In the genomic region with DNA sequence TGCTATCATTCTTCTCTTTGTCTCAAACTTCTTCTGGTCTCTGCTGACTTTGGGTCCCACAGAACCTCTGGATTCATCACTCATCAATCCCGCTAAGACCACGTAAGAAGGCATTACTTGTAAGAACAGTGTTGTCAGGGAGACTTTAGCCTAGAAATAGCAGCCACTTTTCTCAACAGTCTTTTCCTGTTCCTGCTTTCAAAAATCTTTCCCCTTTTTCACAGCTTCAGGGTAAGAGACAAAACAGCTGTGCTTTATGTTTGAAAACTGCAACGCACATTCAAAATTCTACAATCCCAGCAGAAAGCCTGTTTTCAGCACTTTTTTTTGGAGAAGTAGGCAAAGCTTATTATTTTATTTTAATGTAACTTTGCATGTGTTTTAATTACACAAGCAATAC, we compare ENCODE assay signal across 16 cellular contexts. TPM values are rescaled to one million over a fixed set of nuclear protein-coding genes. Genes with fewer than 3 reads are reported as not detected.
DNase-seq lines count a peak whose midpoint lies in the region; ATAC-seq and TF ChIP-seq lines count a peak whose summit lies in the region.
"Had no signal": no experiment of that assay in that cellular context is flagged by ENCODE, and none has a peak within 500 bp of the region (broad histone marks: within the 10 kb centered on the region; RNA-seq: fewer than 3 reads in every experiment).

No MANE protein-coding gene starts in this region.

- no peak for ATAC-seq in left lobe of liver
- ATAC-seq: CD8-positive, alpha-beta T cell; GM23338 had no signal

- H3K4me1 ChIP-seq in left ventricle myocardium inferior (no peaks in the 10 kb centered on the region), HAP-1 (no peaks in the 10 kb centered on the region)
- H3K4me1 ChIP-seq: Peyer's patch had no signal

- no peaks in the 10 kb centered on the region for H3K4me1 Mint-ChIP-seq in nephron

- peaks cover 9% of the 10 kb centered on the region for H3K27me3 ChIP-seq in left ventricle myocardium inferior (ENCODE audit: low read depth)
- H3K27me3 ChIP-seq in HAP-1 (ENCODE audit: low read depth), result peaks cover 5% of the 10 kb centered on the region
- H3K27me3 ChIP-seq: Peyer's patch had no signal

- in situ Hi-C loops in HAP-1 (cut with MboI; ENCODE audit: low sequenced_read_pairs), result no loop called here

- H3K9me3 ChIP-seq in left ventricle myocardium inferior (replicated peaks), result no peaks in the 10 kb centered on the region
- H3K9me3 ChIP-seq in HAP-1, result no peaks in the 10 kb centered on the region
- H3K9me3 ChIP-seq: Peyer's patch had no signal

- no peaks in the 10 kb centered on the region for H3K9me3 Mint-ChIP-seq in nephron
- H3K9me3 Mint-ChIP-seq: CD8-positive, alpha-beta T cell; GM23338 had no signal

- TF ChIP-seq CTCF in left ventricle myocardium inferior (IDR thresholded peaks at IDR 0.05; ENCODE audit: borderline replicate concordance), result no peak
- TF ChIP-seq CTCF in nephron (IDR thresholded peaks at IDR 0.05; ENCODE audit: unreplicated experiment in 3 of 3), result no peak

- DNase-seq in Ammon's horn (ENCODE audit: low spot score) (peak; percentile 4), RPMI8226 (peak; percentile 68), left ventricle myocardium inferior (no peak), left lobe of liver (ENCODE audit: low spot score) (no peak), HAP-1 (ENCODE audit: low spot score in 2 of 2) (no peak), GF-D8 (lab: John Stamatoyannopoulos, UW) (no peak)
- DNase-seq: Calu3; CD8-positive, alpha-beta T cell; NCI-H187; NCI-H345; NCI-H526; Peyer's patch; SHP77 had no signal

- peak overlapping the region; percentile 11 to 69 (median 11) for H3K27ac Mint-ChIP-seq in nephron
- H3K27ac Mint-ChIP-seq: CD8-positive, alpha-beta T cell; GM23338 had no signal

- no peak overlapping the region for H3K4me3 Mint-ChIP-seq in nephron
- H3K4me3 Mint-ChIP-seq: CD8-positive, alpha-beta T cell; GM23338 had no signal

- H3K4me3 ChIP-seq in left ventricle myocardium inferior (no peak overlapping the region), HAP-1 (no peak overlapping the region)
- H3K4me3 ChIP-seq: GM23338, Peyer's patch, SK-N-MC had no signal

- no peaks in the 10 kb centered on the region for H3K27me3 Mint-ChIP-seq in nephron (ENCODE audit: low read depth)

- H3K36me3 ChIP-seq in left ventricle myocardium inferior (no peaks in the 10 kb centered on the region), HAP-1 (replicated peaks) (no peaks in the 10 kb centered on the region)
- H3K36me3 ChIP-seq: Peyer's patch had no signal

- no peaks in the 10 kb centered on the region for H3K36me3 Mint-ChIP-seq in nephron (ENCODE audit: low read depth)
- H3K36me3 Mint-ChIP-seq: CD8-positive, alpha-beta T cell had no signal

- intact Hi-C loops in left ventricle myocardium inferior (cut with micrococcal nuclease), result no loop called here

- H3K27ac ChIP-seq in left ventricle myocardium inferior (replicated peaks), result peak overlapping the region; percentile 59
- H3K27ac ChIP-seq: Peyer's patch, SK-N-MC had no signal

RNA-seq across cellular contexts. Expression of gene FAM98B, which starts 42.0 kb away (rescaled TPM):
- total RNA-seq in left ventricle myocardium inferior (28.7 TPM), left lobe of liver (5.5 TPM)

Comparison
In these comparisons a context has a peak if more than half of its experiments do, and no peak if none do; other contexts are left out.
1. DNase-seq: peak in Ammon's horn (single experiment) and RPMI8226 (single experiment); none in left ventricle myocardium inferior (single experiment), left lobe of liver (single experiment), HAP-1 (0 of 2) and GF-D8 (single experiment).